In genomic region chr2:165902929-165903328, GRCh38 we compare ENCODE assay signal across 10 cellular contexts. TPM values are rescaled to one million over a fixed set of nuclear protein-coding genes. Genes with fewer than 3 reads are reported as not detected.
DNase-seq lines count a peak whose midpoint lies in the region; ATAC-seq and TF ChIP-seq lines count a peak whose summit lies in the region.
"Had no signal": no experiment of that assay in that cellular context is flagged by ENCODE, and none has a peak within 500 bp of the region (broad histone marks: within the 10 kb centered on the region; RNA-seq: fewer than 3 reads in every experiment).

No MANE protein-coding gene starts in this region.

- H3K4me3 Mint-ChIP-seq in activated CD8-positive, alpha-beta memory T cell treated with anti-CD3 and anti-CD28 coated beads, Interleukin-2, amount 10 ng/mL, durations not matched to agents 7 days and 5 days, result peak overlapping the region; percentile 44
- no peak overlapping the region for H3K4me3 Mint-ChIP-seq in chondrocyte (ENCODE audit: unreplicated experiment)
- H3K4me3 Mint-ChIP-seq in stimulated activated effector memory CD8-positive, alpha-beta T cell treated with anti-CD3 and anti-CD28 coated beads, Interleukin-12 subunit alpha, Interleukin-12 subunit beta, amount 100 ng/mL, for 72 hours, result peak overlapping the region; percentile 26
- H3K4me3 Mint-ChIP-seq: activated naive CD8-positive, alpha-beta T cell had no signal

- H3K4me1 Mint-ChIP-seq in activated CD8-positive, alpha-beta memory T cell treated with anti-CD3 and anti-CD28 coated beads, Interleukin-2, amount 10 ng/mL, durations not matched to agents 7 days and 5 days, result peaks cover 25% of the 10 kb centered on the region
- peaks cover 43% of the 10 kb centered on the region for H3K4me1 Mint-ChIP-seq in chondrocyte (ENCODE audit: low read depth)
- peaks cover 12% of the 10 kb centered on the region for H3K4me1 Mint-ChIP-seq in stimulated activated effector memory CD8-positive, alpha-beta T cell treated with anti-CD3 and anti-CD28 coated beads, Interleukin-12 subunit alpha, Interleukin-12 subunit beta, amount 100 ng/mL, for 72 hours

- TF ChIP-seq CTCF in chondrocyte (IDR thresholded peaks at IDR 0.05), result peak; percentile 44

- peak overlapping the region; percentile 75 for H3K27ac Mint-ChIP-seq in activated CD8-positive, alpha-beta memory T cell treated with anti-CD3 and anti-CD28 coated beads, Interleukin-2, amount 10 ng/mL, durations not matched to agents 7 days and 5 days
- H3K27ac Mint-ChIP-seq in chondrocyte (ENCODE audit: unreplicated experiment), result no peak overlapping the region
- peak overlapping the region; percentile 30 for H3K27ac Mint-ChIP-seq in stimulated activated effector memory CD8-positive, alpha-beta T cell treated with anti-CD3 and anti-CD28 coated beads, Interleukin-12 subunit alpha, Interleukin-12 subunit beta, amount 100 ng/mL, for 72 hours
- H3K27ac Mint-ChIP-seq: activated naive CD8-positive, alpha-beta T cell had no signal

- in situ Hi-C loops in KBM-7 (cut with MboI; ENCODE audit: low pct_unique_long_range_greater_than_20kb, low sequenced_read_pairs), result no loop called here

- CTCF ChIA-PET in activated CD8-positive, alpha-beta memory T cell treated with anti-CD3 and anti-CD28 coated beads, Interleukin-2, amount 10 ng/mL, durations not matched to agents 7 days and 5 days (lab: Charles Lee), result interaction anchor here (0.8 to 1.7 kb wide), 4 partner anchors 14 to 50 kb away, joined by 3 to 10 read pairs (median 3); partner anchors contain the start of gene TTC21B

- H3K9me3 Mint-ChIP-seq in activated CD8-positive, alpha-beta memory T cell treated with anti-CD3 and anti-CD28 coated beads, Interleukin-2, amount 10 ng/mL, durations not matched to agents 7 days and 5 days (ENCODE audit: low read depth), result no peaks in the 10 kb centered on the region
- no peaks in the 10 kb centered on the region for H3K9me3 Mint-ChIP-seq in chondrocyte (ENCODE audit: low read depth)
- H3K9me3 Mint-ChIP-seq in stimulated activated effector memory CD8-positive, alpha-beta T cell treated with anti-CD3 and anti-CD28 coated beads, Interleukin-12 subunit alpha, Interleukin-12 subunit beta, amount 100 ng/mL, for 72 hours, result no peaks in the 10 kb centered on the region

- DNase-seq in activated CD8-positive, alpha-beta memory T cell treated with anti-CD3 and anti-CD28 coated beads, Interleukin-2, amount 10 ng/mL, durations not matched to agents 7 days and 5 days, result no peak
- no peak for DNase-seq in activated CD8-positive, alpha-beta memory T cell treated with anti-CD3 and anti-CD28 coated beads, Interleukin-2, amount 50 U/mL, for 48 hours
- DNase-seq in KBM-7 (peak; percentile 37), chondrocyte (ENCODE audit: low spot score) (no peak), LoVo (ENCODE audit: low spot score) (no peak), COLO668 (lab: John Stamatoyannopoulos, UW; ENCODE audit: unreplicated experiment) (no peak)
- no peak for DNase-seq in stimulated activated effector memory CD8-positive, alpha-beta T cell treated with anti-CD3 and anti-CD28 coated beads, Interleukin-12 subunit alpha, Interleukin-12 subunit beta, amount 100 ng/mL, for 72 hours (ENCODE audit: low spot score in 2 of 2)
- DNase-seq: DMS79 treated with DMSO at 0.1 percent for 48 hours had no signal

- H3K27me3 Mint-ChIP-seq in activated CD8-positive, alpha-beta memory T cell treated with anti-CD3 and anti-CD28 coated beads, Interleukin-2, amount 10 ng/mL, durations not matched to agents 7 days and 5 days, result no peaks in the 10 kb centered on the region
- no peaks in the 10 kb centered on the region for H3K27me3 Mint-ChIP-seq in chondrocyte (ENCODE audit: low read depth)
- H3K27me3 Mint-ChIP-seq: activated naive CD8-positive, alpha-beta T cell had no signal

- peak; percentile 87 for ATAC-seq in activated CD8-positive, alpha-beta memory T cell treated with anti-CD3 and anti-CD28 coated beads, Interleukin-2, amount 10 ng/mL, durations not matched to agents 7 days and 5 days
- ATAC-seq in stimulated activated effector memory CD8-positive, alpha-beta T cell treated with anti-CD3 and anti-CD28 coated beads, Interleukin-12 subunit alpha, Interleukin-12 subunit beta, amount 100 ng/mL, for 72 hours, result no peak
- ATAC-seq in HG03469 (IDR thresholded peaks at IDR 0.05; ENCODE audit: unreplicated experiment), result no peak

- peaks cover 30% of the 10 kb centered on the region for H3K36me3 Mint-ChIP-seq in activated CD8-positive, alpha-beta memory T cell treated with anti-CD3 and anti-CD28 coated beads, Interleukin-2, amount 10 ng/mL, durations not matched to agents 7 days and 5 days
- H3K36me3 Mint-ChIP-seq in chondrocyte (ENCODE audit: low read depth), result peaks cover 20% of the 10 kb centered on the region
- H3K36me3 Mint-ChIP-seq in stimulated activated effector memory CD8-positive, alpha-beta T cell treated with anti-CD3 and anti-CD28 coated beads, Interleukin-12 subunit alpha, Interleukin-12 subunit beta, amount 100 ng/mL, for 72 hours, result peaks cover 86% of the 10 kb centered on the region

RNA-seq across cellular contexts. Expression of gene TTC21B, which starts 50.6 kb away (rescaled TPM):
- 10 to 100 TPM; 13.8 to 20.2 TPM for total RNA-seq in activated CD8-positive, alpha-beta memory T cell treated with anti-CD3 and anti-CD28 coated beads, Interleukin-2, amount 10 ng/mL, durations not matched to agents 7 days and 5 days
- total RNA-seq in chondrocyte, result 12.7 to 24.9 TPM (median 15.8 TPM) in 3 replicates
